Comparison of ENCODE assay signal across 1 cellular context in genomic region chr1:160795951-160796383, GRCh38.
A peak's percentile ranks its signal among the peaks of the same experiment; 100 is the strongest.
TF ChIP-seq lines count a peak whose summit lies in the region.

TSS of gene LY9 (plus strand) at chr1:160796174. CDS start at chr1:160796188, 14 bp downstream.

TF ChIP-seq in GM12878, 131 proteins besides CTCF, POLR2A, EP300 and RAD21 (continued from another document and continues in another):
- TF ChIP-seq CHD1 (IDR thresholded peaks at IDR 0.05; ENCODE audit: low read depth, low read length) (no peak), CBX5 (IDR thresholded peaks at IDR 0.05; ENCODE audit: low read depth) (no peak), PBX3 (IDR thresholded peaks at IDR 0.05; ENCODE audit: insufficient replicate concordance, low read depth, low read length) (peak; percentile 27), NR2C2 (IDR thresholded peaks at IDR 0.05; ENCODE audit: borderline replicate concordance, control insufficient read depth, insufficient read length, low read depth) (no peak), ZBTB4 (CRISPR knock-in tag; IDR thresholded peaks at IDR 0.05) (no peak), YBX1 (IDR thresholded peaks at IDR 0.05) (no peak), TAF1 (IDR thresholded peaks at IDR 0.05; ENCODE audit: borderline replicate concordance, low read depth, low read length) (peak; percentile 76), HDAC6 (IDR thresholded peaks at IDR 0.05; ENCODE audit: unreplicated experiment) (no peak), CHD4 (IDR thresholded peaks at IDR 0.05) (no peak), FOXM1 (IDR thresholded peaks at IDR 0.05; ENCODE audit: low read depth, low read length) (peak; percentile 70; the same call in 1 of the 2 replicates), RELA (IDR thresholded peaks at IDR 0.05; ENCODE audit: borderline replicate concordance, partially characterized antibody) (peak; percentile 67), ESRRA (IDR thresholded peaks at IDR 0.05; ENCODE audit: low read length) (peak; percentile 50; the same call in 1 of the 2 replicates), ZBTB11 (CRISPR knock-in tag; IDR thresholded peaks at IDR 0.05) (no peak), ZNF217 (IDR thresholded peaks at IDR 0.05) (0 out of 2 replicates have a peak, but pooled peaks have one; percentile 64), ZNF622 (IDR thresholded peaks at IDR 0.05) (no peak), MYC (IDR thresholded peaks at IDR 0.05; ENCODE audit: insufficient read depth, insufficient read length, insufficient replicate concordance, low read length, severe bottlenecking) (peak; percentile 63), RUNX3 (IDR thresholded peaks at IDR 0.05; ENCODE audit: low read length) (peak; percentile 99), RAD51 (IDR thresholded peaks at IDR 0.05) (peak; percentile 83), RB1 (IDR thresholded peaks at IDR 0.05; ENCODE audit: borderline replicate concordance) (no peak), PAX8 (IDR thresholded peaks at IDR 0.05) (peak; percentile 95), SKIL (IDR thresholded peaks at IDR 0.05; ENCODE audit: low read depth, poor library complexity, severe bottlenecking) (peak; percentile 96), USF1 (IDR thresholded peaks at IDR 0.05; ENCODE audit: borderline replicate concordance, extremely low read length, insufficient read depth, low read depth, low read length) (peak; percentile 49), MXI1 (IDR thresholded peaks at IDR 0.05; ENCODE audit: low read depth, low read length) (peak; percentile 87), POU2F2 (IDR thresholded peaks at IDR 0.05; ENCODE audit: borderline replicate concordance, low read depth, low read length) (peak; percentile 96), PAX5 (IDR thresholded peaks at IDR 0.05; ENCODE audit: borderline replicate concordance, low read depth, low read length) (peak; percentile 94), DPF2 (IDR thresholded peaks at IDR 0.05) (peak; percentile 92), SP1 (IDR thresholded peaks at IDR 0.05; ENCODE audit: low read depth, low read length) (peak; percentile 80), ZNF274 (IDR thresholded peaks at IDR 0.05; ENCODE audit: insufficient read depth, insufficient read length) (no peak), BMI1 (IDR thresholded peaks at IDR 0.05; ENCODE audit: borderline replicate concordance) (0 out of 2 replicates have a peak, but pooled peaks have one; percentile 50), ZBTB33 (IDR thresholded peaks at IDR 0.05) (no peak), FOXK2 (IDR thresholded peaks at IDR 0.05) (peak; percentile 93), EED (IDR thresholded peaks at IDR 0.05; ENCODE audit: low read depth) (peak; percentile 96), GATAD2B (conservative IDR thresholded peaks at IDR 0.05; ENCODE audit: low read depth) (peak; percentile 61), PKNOX1 (IDR thresholded peaks at IDR 0.05) (peak; percentile 57; the same call in 1 of the 2 replicates), BHLHE40 (IDR thresholded peaks at IDR 0.05; ENCODE audit: borderline replicate concordance in 1 of 2, low read depth in 2 of 2, low read length in 1 of 2) (peak; percentile 100), IKZF2 (IDR thresholded peaks at IDR 0.05) (peak; percentile 93 to 98), ZBED1 (IDR thresholded peaks at IDR 0.05; ENCODE audit: borderline replicate concordance) (peak; percentile 96), CHD2 (IDR thresholded peaks at IDR 0.05; ENCODE audit: borderline replicate concordance, low read depth, low read length) (peak; percentile 80; the same call in 1 of the 2 replicates), SMAD5 (IDR thresholded peaks at IDR 0.05; ENCODE audit: low read depth) (no peak), NFYA (IDR thresholded peaks at IDR 0.05; ENCODE audit: borderline replicate concordance, low read depth, low read length) (no peak), YY1 (IDR thresholded peaks at IDR 0.05; ENCODE audit: low read depth, low read length) (peak; percentile 91), POLR2AphosphoS2 (IDR thresholded peaks at IDR 0.05; ENCODE audit: low read depth, low read length) (no peak), ZSCAN29 (IDR thresholded peaks at IDR 0.05) (no peak), SMAD1 (IDR thresholded peaks at IDR 0.05; ENCODE audit: low read depth, partially characterized antibody) (peak; percentile 70), RELB (IDR thresholded peaks at IDR 0.05; ENCODE audit: low read depth) (peak; percentile 83), NFXL1 (IDR thresholded peaks at IDR 0.05; ENCODE audit: borderline replicate concordance) (no peak), BCLAF1 (IDR thresholded peaks at IDR 0.05) (no peak), NBN (IDR thresholded peaks at IDR 0.05) (peak; percentile 97)
